ENCODE assay signal across 1 cellular context in the genomic region with DNA sequence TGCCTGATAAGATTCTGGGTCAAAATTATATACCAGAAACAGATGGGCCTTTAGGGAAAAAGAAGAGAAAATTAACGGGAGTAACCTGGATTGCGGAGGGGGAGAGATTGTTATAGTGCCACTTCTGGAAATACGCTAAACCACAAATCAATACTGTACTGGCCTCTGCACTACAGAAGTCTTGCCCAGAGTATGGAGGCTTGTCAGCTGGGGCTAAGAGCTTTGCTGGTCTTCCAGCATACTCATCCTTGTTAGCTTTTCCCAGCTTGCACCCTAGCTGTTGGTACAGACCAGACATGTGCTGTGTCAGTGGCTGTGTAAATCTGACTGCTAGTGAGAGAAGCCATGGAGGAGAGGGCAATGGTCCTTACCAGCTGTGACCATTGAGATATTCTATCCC.
TF ChIP-seq lines count a peak whose summit lies in the region.

No MANE protein-coding gene starts in this region.

TF ChIP-seq in SK-N-SH, 30 proteins besides CTCF, POLR2A, EP300 and RAD21 (continued from another document):
- TF ChIP-seq, protein P1, sequence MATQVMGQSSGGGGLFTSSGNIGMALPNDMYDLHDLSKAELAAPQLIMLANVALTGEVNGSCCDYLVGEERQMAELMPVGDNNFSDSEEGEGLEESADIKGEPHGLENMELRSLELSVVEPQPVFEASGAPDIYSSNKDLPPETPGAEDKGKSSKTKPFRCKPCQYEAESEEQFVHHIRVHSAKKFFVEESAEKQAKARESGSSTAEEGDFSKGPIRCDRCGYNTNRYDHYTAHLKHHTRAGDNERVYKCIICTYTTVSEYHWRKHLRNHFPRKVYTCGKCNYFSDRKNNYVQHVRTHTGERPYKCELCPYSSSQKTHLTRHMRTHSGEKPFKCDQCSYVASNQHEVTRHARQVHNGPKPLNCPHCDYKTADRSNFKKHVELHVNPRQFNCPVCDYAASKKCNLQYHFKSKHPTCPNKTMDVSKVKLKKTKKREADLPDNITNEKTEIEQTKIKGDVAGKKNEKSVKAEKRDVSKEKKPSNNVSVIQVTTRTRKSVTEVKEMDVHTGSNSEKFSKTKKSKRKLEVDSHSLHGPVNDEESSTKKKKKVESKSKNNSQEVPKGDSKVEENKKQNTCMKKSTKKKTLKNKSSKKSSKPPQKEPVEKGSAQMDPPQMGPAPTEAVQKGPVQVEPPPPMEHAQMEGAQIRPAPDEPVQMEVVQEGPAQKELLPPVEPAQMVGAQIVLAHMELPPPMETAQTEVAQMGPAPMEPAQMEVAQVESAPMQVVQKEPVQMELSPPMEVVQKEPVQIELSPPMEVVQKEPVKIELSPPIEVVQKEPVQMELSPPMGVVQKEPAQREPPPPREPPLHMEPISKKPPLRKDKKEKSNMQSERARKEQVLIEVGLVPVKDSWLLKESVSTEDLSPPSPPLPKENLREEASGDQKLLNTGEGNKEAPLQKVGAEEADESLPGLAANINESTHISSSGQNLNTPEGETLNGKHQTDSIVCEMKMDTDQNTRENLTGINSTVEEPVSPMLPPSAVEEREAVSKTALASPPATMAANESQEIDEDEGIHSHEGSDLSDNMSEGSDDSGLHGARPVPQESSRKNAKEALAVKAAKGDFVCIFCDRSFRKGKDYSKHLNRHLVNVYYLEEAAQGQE (IDR thresholded peaks at IDR 0.05; ENCODE audit: low read depth, low read length): no peak
- TF ChIP-seq GATA2 (CRISPR knock-in tag; IDR thresholded peaks at IDR 0.05): no peak
- no peak for TF ChIP-seq TAF1 (IDR thresholded peaks at IDR 0.05; ENCODE audit: borderline replicate concordance, low read depth, low read length)
- no peak for TF ChIP-seq ELF1 (IDR thresholded peaks at IDR 0.05)
- TF ChIP-seq SMC3 (IDR thresholded peaks at IDR 0.05; ENCODE audit: low read depth, low read length): no peak
- TF ChIP-seq FOSL2 (IDR thresholded peaks at IDR 0.05; ENCODE audit: borderline replicate concordance, low read depth): no peak
- TF ChIP-seq EZH2phosphoT487 (IDR thresholded peaks at IDR 0.05; ENCODE audit: borderline replicate concordance, low read depth): no peak
TF ChIP-seq in SK-N-SH: peak in this region for 0.
